ENCODE assay signal across 1 cellular context in the genomic region with DNA sequence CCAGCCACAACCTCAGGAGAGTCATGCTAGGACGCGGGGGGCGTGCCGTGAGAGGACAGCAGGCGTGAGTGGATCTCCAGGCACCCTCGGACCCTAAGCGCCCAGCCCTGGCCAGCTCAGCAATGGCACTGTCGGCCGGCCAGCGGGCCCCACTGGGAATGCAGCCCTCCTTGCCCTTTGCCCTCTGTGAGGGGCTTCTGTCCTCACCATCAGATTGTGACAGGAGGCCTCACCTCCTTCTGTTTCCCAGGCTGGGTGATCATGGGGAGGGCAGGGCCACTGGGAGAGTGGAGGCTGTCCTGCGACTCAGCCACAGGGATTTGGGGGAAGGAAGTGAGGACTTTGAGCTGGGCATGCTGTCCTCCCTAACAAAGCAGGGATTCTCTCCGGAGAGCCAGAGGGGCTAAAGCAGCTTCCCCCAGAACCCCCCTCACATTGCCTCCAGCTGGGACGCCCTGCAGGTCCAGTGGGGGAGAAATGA.
TF ChIP-seq lines count a peak whose summit lies in the region.

No MANE protein-coding gene starts in this region.

TF ChIP-seq in HepG2, 621 proteins besides CTCF, POLR2A, EP300 and RAD21 (continued from another document and continues in another):
- TF ChIP-seq HINFP (CRISPR knock-in tag; IDR thresholded peaks at IDR 0.05; ENCODE audit: low read depth), result no peak
- 0 out of 2 replicates have a peak, but pooled peaks have one; percentile 23 for TF ChIP-seq KMT2B (CRISPR knock-in tag; IDR thresholded peaks at IDR 0.05)
- TF ChIP-seq MATR3 (CRISPR knock-in tag; IDR thresholded peaks at IDR 0.05), result no peak
- no peak for TF ChIP-seq RFXAP (CRISPR knock-in tag; IDR thresholded peaks at IDR 0.05; ENCODE audit: borderline replicate concordance)
- TF ChIP-seq ZMYM2 (CRISPR knock-in tag; IDR thresholded peaks at IDR 0.05), result no peak
- TF ChIP-seq SAP130 (CRISPR knock-in tag; IDR thresholded peaks at IDR 0.05; ENCODE audit: low read depth), result 0 out of 2 replicates have a peak, but pooled peaks have one; percentile 13
- TF ChIP-seq ZNF704 (CRISPR knock-in tag; IDR thresholded peaks at IDR 0.05; ENCODE audit: borderline replicate concordance), result no peak
- TF ChIP-seq STAT5B (CRISPR knock-in tag; IDR thresholded peaks at IDR 0.05), result no peak
- TF ChIP-seq HNF4A (CRISPR knock-in tag; IDR thresholded peaks at IDR 0.05), result peak; percentile 67; the same call in 1 of the 2 replicates
- TF ChIP-seq, protein P1, sequence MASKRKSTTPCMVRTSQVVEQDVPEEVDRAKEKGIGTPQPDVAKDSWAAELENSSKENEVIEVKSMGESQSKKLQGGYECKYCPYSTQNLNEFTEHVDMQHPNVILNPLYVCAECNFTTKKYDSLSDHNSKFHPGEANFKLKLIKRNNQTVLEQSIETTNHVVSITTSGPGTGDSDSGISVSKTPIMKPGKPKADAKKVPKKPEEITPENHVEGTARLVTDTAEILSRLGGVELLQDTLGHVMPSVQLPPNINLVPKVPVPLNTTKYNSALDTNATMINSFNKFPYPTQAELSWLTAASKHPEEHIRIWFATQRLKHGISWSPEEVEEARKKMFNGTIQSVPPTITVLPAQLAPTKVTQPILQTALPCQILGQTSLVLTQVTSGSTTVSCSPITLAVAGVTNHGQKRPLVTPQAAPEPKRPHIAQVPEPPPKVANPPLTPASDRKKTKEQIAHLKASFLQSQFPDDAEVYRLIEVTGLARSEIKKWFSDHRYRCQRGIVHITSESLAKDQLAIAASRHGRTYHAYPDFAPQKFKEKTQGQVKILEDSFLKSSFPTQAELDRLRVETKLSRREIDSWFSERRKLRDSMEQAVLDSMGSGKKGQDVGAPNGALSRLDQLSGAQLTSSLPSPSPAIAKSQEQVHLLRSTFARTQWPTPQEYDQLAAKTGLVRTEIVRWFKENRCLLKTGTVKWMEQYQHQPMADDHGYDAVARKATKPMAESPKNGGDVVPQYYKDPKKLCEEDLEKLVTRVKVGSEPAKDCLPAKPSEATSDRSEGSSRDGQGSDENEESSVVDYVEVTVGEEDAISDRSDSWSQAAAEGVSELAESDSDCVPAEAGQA (IDR thresholded peaks at IDR 0.05; ENCODE audit: low read depth), result no peak
- TF ChIP-seq, protein P1 (CRISPR knock-in tag; IDR thresholded peaks at IDR 0.05; ENCODE audit: borderline replicate concordance), result no peak
- TF ChIP-seq, protein P2, sequence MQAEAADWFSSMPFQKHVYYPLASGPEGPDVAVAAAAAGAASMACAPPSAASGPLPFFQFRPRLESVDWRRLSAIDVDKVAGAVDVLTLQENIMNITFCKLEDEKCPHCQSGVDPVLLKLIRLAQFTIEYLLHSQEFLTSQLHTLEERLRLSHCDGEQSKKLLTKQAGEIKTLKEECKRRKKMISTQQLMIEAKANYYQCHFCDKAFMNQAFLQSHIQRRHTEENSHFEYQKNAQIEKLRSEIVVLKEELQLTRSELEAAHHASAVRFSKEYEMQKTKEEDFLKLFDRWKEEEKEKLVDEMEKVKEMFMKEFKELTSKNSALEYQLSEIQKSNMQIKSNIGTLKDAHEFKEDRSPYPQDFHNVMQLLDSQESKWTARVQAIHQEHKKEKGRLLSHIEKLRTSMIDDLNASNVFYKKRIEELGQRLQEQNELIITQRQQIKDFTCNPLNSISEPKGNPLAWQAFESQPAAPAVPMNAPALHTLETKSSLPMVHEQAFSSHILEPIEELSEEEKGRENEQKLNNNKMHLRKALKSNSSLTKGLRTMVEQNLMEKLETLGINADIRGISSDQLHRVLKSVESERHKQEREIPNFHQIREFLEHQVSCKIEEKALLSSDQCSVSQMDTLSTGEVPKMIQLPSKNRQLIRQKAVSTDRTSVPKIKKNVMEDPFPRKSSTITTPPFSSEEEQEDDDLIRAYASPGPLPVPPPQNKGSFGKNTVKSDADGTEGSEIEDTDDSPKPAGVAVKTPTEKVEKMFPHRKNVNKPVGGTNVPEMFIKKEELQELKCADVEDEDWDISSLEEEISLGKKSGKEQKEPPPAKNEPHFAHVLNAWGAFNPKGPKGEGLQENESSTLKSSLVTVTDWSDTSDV (CRISPR knock-in tag; IDR thresholded peaks at IDR 0.05), result no peak
- TF ChIP-seq SYNCRIP (IDR thresholded peaks at IDR 0.05; ENCODE audit: insufficient read depth, low read depth, low read length), result no peak
- TF ChIP-seq ZNF33B (CRISPR knock-in tag; IDR thresholded peaks at IDR 0.05), result no peak
- TF ChIP-seq ZNF572 (CRISPR knock-in tag; IDR thresholded peaks at IDR 0.05), result no peak
- TF ChIP-seq SCMH1 (CRISPR knock-in tag; IDR thresholded peaks at IDR 0.05; ENCODE audit: borderline replicate concordance), result no peak
- no peak for TF ChIP-seq MBD4 (IDR thresholded peaks at IDR 0.05; ENCODE audit: borderline replicate concordance, low read length)
- no peak for TF ChIP-seq MXI1 (IDR thresholded peaks at IDR 0.05; ENCODE audit: borderline replicate concordance, low read depth, low read length)
- TF ChIP-seq SMAD3 (CRISPR knock-in tag; IDR thresholded peaks at IDR 0.05), result no peak
- no peak for TF ChIP-seq NFIB (CRISPR knock-in tag; IDR thresholded peaks at IDR 0.05; ENCODE audit: borderline replicate concordance)
- no peak for TF ChIP-seq GFI1 (CRISPR knock-in tag; IDR thresholded peaks at IDR 0.05; ENCODE audit: borderline replicate concordance)
- no peak for TF ChIP-seq RFX1 (IDR thresholded peaks at IDR 0.05)
- no peak for TF ChIP-seq KDM3A (CRISPR knock-in tag; IDR thresholded peaks at IDR 0.05; ENCODE audit: low read depth)
- no peak for TF ChIP-seq REST (IDR thresholded peaks at IDR 0.05; ENCODE audit: borderline replicate concordance in 1 of 2, low read depth in 1 of 2, low read length in 2 of 2)
- TF ChIP-seq HOXA3 (CRISPR knock-in tag; IDR thresholded peaks at IDR 0.05), result peak; percentile 19; the same call in 1 of the 2 replicates
- no peak for TF ChIP-seq NBN (conservative IDR thresholded peaks at IDR 0.05)
- TF ChIP-seq, protein P3, sequence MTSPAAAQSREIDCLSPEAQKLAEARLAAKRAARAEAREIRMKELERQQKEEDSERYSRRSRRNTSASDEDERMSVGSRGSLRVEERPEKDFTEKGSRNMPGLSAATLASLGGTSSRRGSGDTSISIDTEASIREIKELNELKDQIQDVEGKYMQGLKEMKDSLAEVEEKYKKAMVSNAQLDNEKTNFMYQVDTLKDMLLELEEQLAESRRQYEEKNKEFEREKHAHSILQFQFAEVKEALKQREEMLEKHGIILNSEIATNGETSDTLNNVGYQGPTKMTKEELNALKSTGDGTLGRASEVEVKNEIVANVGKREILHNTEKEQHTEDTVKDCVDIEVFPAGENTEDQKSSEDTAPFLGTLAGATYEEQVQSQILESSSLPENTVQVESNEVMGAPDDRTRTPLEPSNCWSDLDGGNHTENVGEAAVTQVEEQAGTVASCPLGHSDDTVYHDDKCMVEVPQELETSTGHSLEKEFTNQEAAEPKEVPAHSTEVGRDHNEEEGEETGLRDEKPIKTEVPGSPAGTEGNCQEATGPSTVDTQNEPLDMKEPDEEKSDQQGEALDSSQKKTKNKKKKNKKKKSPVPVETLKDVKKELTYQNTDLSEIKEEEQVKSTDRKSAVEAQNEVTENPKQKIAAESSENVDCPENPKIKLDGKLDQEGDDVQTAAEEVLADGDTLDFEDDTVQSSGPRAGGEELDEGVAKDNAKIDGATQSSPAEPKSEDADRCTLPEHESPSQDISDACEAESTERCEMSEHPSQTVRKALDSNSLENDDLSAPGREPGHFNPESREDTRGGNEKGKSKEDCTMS (CRISPR knock-in tag; conservative IDR thresholded peaks at IDR 0.05), result no peak
- TF ChIP-seq MYC (CRISPR knock-in tag; IDR thresholded peaks at IDR 0.05; ENCODE audit: borderline replicate concordance), result peak; percentile 21; the same call in 1 of the 2 replicates
- no peak for TF ChIP-seq PLRG1 (conservative IDR thresholded peaks at IDR 0.05)
- TF ChIP-seq IKZF5 (CRISPR knock-in tag; IDR thresholded peaks at IDR 0.05), result no peak
- TF ChIP-seq ZNF749 (CRISPR knock-in tag; IDR thresholded peaks at IDR 0.05; ENCODE audit: borderline replicate concordance), result no peak
- TF ChIP-seq NCOA2 (CRISPR knock-in tag; IDR thresholded peaks at IDR 0.05), result no peak
- TF ChIP-seq, protein P4, sequence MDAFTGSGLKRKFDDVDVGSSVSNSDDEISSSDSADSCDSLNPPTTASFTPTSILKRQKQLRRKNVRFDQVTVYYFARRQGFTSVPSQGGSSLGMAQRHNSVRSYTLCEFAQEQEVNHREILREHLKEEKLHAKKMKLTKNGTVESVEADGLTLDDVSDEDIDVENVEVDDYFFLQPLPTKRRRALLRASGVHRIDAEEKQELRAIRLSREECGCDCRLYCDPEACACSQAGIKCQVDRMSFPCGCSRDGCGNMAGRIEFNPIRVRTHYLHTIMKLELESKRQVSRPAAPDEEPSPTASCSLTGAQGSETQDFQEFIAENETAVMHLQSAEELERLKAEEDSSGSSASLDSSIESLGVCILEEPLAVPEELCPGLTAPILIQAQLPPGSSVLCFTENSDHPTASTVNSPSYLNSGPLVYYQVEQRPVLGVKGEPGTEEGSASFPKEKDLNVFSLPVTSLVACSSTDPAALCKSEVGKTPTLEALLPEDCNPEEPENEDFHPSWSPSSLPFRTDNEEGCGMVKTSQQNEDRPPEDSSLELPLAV (CRISPR knock-in tag; conservative IDR thresholded peaks at IDR 0.05; ENCODE audit: low read depth), result no peak
- no peak for TF ChIP-seq BRCA1 (CRISPR knock-in tag; IDR thresholded peaks at IDR 0.05)
- TF ChIP-seq POLR2G (IDR thresholded peaks at IDR 0.05; ENCODE audit: low read depth, low read length), result no peak
- TF ChIP-seq RARA (CRISPR knock-in tag; IDR thresholded peaks at IDR 0.05), result no peak
- no peak for TF ChIP-seq ZSCAN29 (CRISPR knock-in tag; conservative IDR thresholded peaks at IDR 0.05)
- no peak for TF ChIP-seq TOE1 (CRISPR knock-in tag; IDR thresholded peaks at IDR 0.05)
- no peak for TF ChIP-seq ZEB1 (IDR thresholded peaks at IDR 0.05; ENCODE audit: insufficient replicate concordance, low read depth)
- no peak for TF ChIP-seq NFRKB (IDR thresholded peaks at IDR 0.05)
- no peak for TF ChIP-seq ZBTB42 (CRISPR knock-in tag; IDR thresholded peaks at IDR 0.05)
- no peak for TF ChIP-seq SIN3A (IDR thresholded peaks at IDR 0.05; ENCODE audit: borderline replicate concordance, low read depth, low read length)
